1 cellular context compared by ENCODE assay signal in the genomic region with DNA sequence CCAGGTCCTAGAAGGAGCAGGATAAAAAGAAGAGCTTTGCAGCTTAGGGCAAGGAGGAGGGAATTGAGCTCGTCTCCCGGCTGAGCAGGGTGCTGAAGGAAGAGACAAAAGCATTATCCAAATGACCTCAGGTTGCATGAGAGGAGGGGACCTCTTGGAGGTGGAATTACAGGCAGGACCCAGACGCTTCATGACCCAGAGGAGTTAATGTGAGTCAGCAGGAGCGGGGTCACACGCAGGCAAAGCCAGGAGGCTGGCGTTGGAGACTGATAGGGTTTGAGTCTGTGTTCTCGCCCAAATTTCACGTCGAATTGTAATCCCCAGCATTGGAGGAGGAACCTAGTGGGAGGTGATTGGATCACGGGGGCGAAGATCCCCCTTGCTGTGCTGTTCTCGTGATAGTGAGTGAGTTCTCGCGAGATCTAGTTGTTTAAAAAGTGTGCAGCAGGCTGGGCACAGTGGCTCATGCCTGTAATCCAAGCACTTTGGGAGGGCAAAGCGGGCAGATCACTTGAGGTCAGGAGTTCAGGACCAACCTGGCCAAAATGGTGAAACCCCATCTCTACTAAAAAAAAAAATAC.
TF ChIP-seq lines count a peak whose summit lies in the region.

No MANE protein-coding gene starts in this region.

TF ChIP-seq in GM23338, 12 proteins besides CTCF, POLR2A, EP300 and RAD21 (continued from another document):
- TF ChIP-seq EZH2 (IDR thresholded peaks at IDR 0.05; ENCODE audit: low read depth, unreplicated experiment), result no peak
- TF ChIP-seq, protein P1, sequence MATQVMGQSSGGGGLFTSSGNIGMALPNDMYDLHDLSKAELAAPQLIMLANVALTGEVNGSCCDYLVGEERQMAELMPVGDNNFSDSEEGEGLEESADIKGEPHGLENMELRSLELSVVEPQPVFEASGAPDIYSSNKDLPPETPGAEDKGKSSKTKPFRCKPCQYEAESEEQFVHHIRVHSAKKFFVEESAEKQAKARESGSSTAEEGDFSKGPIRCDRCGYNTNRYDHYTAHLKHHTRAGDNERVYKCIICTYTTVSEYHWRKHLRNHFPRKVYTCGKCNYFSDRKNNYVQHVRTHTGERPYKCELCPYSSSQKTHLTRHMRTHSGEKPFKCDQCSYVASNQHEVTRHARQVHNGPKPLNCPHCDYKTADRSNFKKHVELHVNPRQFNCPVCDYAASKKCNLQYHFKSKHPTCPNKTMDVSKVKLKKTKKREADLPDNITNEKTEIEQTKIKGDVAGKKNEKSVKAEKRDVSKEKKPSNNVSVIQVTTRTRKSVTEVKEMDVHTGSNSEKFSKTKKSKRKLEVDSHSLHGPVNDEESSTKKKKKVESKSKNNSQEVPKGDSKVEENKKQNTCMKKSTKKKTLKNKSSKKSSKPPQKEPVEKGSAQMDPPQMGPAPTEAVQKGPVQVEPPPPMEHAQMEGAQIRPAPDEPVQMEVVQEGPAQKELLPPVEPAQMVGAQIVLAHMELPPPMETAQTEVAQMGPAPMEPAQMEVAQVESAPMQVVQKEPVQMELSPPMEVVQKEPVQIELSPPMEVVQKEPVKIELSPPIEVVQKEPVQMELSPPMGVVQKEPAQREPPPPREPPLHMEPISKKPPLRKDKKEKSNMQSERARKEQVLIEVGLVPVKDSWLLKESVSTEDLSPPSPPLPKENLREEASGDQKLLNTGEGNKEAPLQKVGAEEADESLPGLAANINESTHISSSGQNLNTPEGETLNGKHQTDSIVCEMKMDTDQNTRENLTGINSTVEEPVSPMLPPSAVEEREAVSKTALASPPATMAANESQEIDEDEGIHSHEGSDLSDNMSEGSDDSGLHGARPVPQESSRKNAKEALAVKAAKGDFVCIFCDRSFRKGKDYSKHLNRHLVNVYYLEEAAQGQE (IDR thresholded peaks at IDR 0.05; ENCODE audit: unreplicated experiment), result no peak
- no peak for TF ChIP-seq STAT1 (IDR thresholded peaks at IDR 0.05; ENCODE audit: unreplicated experiment)
- TF ChIP-seq EZH2phosphoT487 (IDR thresholded peaks at IDR 0.05; ENCODE audit: unreplicated experiment), result no peak
- no peak for TF ChIP-seq POLR2AphosphoS5 (IDR thresholded peaks at IDR 0.05; ENCODE audit: low read depth)
- no peak for TF ChIP-seq ZNF331 (CRISPR knock-in tag; IDR thresholded peaks at IDR 0.05; ENCODE audit: low read depth)
- no peak for TF ChIP-seq ZNF114 (CRISPR knock-in tag; IDR thresholded peaks at IDR 0.05)
- no peak for TF ChIP-seq NANOG (IDR thresholded peaks at IDR 0.05; ENCODE audit: borderline replicate concordance)
- no peak for TF ChIP-seq CREB1 (CRISPR knock-in tag; IDR thresholded peaks at IDR 0.05; ENCODE audit: low read depth)
